In genomic region chr16:68287276-68288251, GRCh38 we compare ENCODE assay signal across 1 cellular context.
A peak's percentile ranks its signal among the peaks of the same experiment; 100 is the strongest.
TF ChIP-seq lines count a peak whose summit lies in the region.

No MANE protein-coding gene starts in this region.

TF ChIP-seq in K562, 482 proteins besides CTCF, POLR2A, EP300 and RAD21:
- TF ChIP-seq ZNF121 (CRISPR knock-in tag; conservative IDR thresholded peaks at IDR 0.05) (0 out of 2 replicates have a peak, but pooled peaks have one; percentile 7), ZFP1 (CRISPR knock-in tag; IDR thresholded peaks at IDR 0.05) (no peak), FOSL1 (tag; conservative IDR thresholded peaks at IDR 0.05) (peak; percentile 47; the same call in 1 of the 2 replicates)
